ENCODE assay signal across 7 cellular contexts in genomic region chr1:151147685-151148084, GRCh38. TPM values are rescaled to one million over a fixed set of nuclear protein-coding genes. Genes with fewer than 3 reads are reported as not detected.
A peak's percentile ranks its signal among the peaks of the same experiment; 100 is the strongest.
DNase-seq lines count a peak whose midpoint lies in the region; TF ChIP-seq lines count a peak whose summit lies in the region.
"Had no signal": no experiment of that assay in that cellular context is flagged by ENCODE, and none has a peak within 500 bp of the region (broad histone marks: within the 10 kb centered on the region; RNA-seq: fewer than 3 reads in every experiment).

No MANE protein-coding gene starts in this region.

- H3K9me2 ChIP-seq in DOHH2 (replicated peaks; ENCODE audit: control insufficient read depth, low read length) (no peaks in the 10 kb centered on the region), neural cell (ENCODE audit: insufficient read depth, low read length) (no peaks in the 10 kb centered on the region)

- peaks cover 45% of the 10 kb centered on the region for H3K4me1 ChIP-seq in DOHH2 (ENCODE audit: control insufficient read depth, low read length)

- 0 out of 2 replicates have a peak, but pooled peaks cover 2% of the 10 kb centered on the region for H3F3A ChIP-seq in DOHH2 (ENCODE audit: control insufficient read depth, insufficient read depth)
- no peaks in the 10 kb centered on the region for H3F3A ChIP-seq in neural cell (ENCODE audit: insufficient read depth, low read length, poor library complexity, severe bottlenecking)

- DNase-seq in activated T-helper 2 cell treated with anti-CD3 and anti-CD28 coated beads, Interferon-gamma antibody, Interleukin-2, Interleukin-4, amounts not matched to agents 10 μg/mL and 5 μg/mL and 100 μg/mL, durations not matched to agents 14 hours and 24 hours and 36 hours (ENCODE audit: low spot score) = no peak
- no peak for DNase-seq in cerebellum (ENCODE audit: low spot score)
- no peak for DNase-seq in HCEC 1CT
- DNase-seq in coronary artery (ENCODE audit: low spot score) = no peak

- no peak overlapping the region for H3K27ac ChIP-seq in DOHH2 (ENCODE audit: low read depth, low read length)
- H3K27ac ChIP-seq in neural cell (ENCODE audit: low read length) = peak overlapping the region; percentile 87
- H3K27ac ChIP-seq in coronary artery = peak overlapping the region in 1 of 2 donors; percentile 80

- H3K9me3 ChIP-seq in DOHH2 (ENCODE audit: control insufficient read depth, insufficient read depth, low read length) = no peaks in the 10 kb centered on the region
- H3K9me3 ChIP-seq in neural cell (ENCODE audit: low read length) = no peaks in the 10 kb centered on the region
- H3K9me3 ChIP-seq: ovary had no signal

- no peaks in the 10 kb centered on the region for H3K27me3 ChIP-seq in DOHH2 (ENCODE audit: control insufficient read depth, low read length)
- H3K27me3 ChIP-seq in neural cell (ENCODE audit: insufficient read depth, low read depth, low read length) = no peaks in the 10 kb centered on the region
- H3K27me3 ChIP-seq: ovary had no signal

- H3K27ac Mint-ChIP-seq in activated T-helper 2 cell treated with anti-CD3 and anti-CD28 coated beads, Interferon-gamma antibody, Interleukin-2, Interleukin-4, amounts not matched to agents 10 μg/mL and 5 μg/mL and 100 μg/mL, durations not matched to agents 14 hours and 24 hours and 36 hours = no peak overlapping the region

- H3K79me2 ChIP-seq in DOHH2 (ENCODE audit: control insufficient read depth, low read length) (no peaks in the 10 kb centered on the region), neural cell (replicated peaks; ENCODE audit: insufficient read depth, low read length) (peaks cover 38% of the 10 kb centered on the region)

- no peak for TF ChIP-seq EP300 in neural cell (conservative IDR thresholded peaks at IDR 0.05; ENCODE audit: poor library complexity, severe bottlenecking)

- H4K20me1 ChIP-seq in DOHH2 (ENCODE audit: control insufficient read depth, insufficient read depth, low read depth, low read length) (no peaks in the 10 kb centered on the region), neural cell (ENCODE audit: insufficient read depth) (peaks cover 7% of the 10 kb centered on the region)

- intact Hi-C loops in activated T-helper 2 cell treated with anti-CD3 and anti-CD28 coated beads, Interferon-gamma antibody, Interleukin-2, Interleukin-4, amounts not matched to agents 10 μg/mL and 5 μg/mL and 100 μg/mL, durations not matched to agents 14 hours and 24 hours and 36 hours (cut with micrococcal nuclease) = loop anchor here (1.0 kb wide), 1 partner anchor 9 kb away; the partner anchor contains the start of gene TNFAIP8L2

- no peaks in the 10 kb centered on the region for H3K36me3 Mint-ChIP-seq in activated T-helper 2 cell treated with anti-CD3 and anti-CD28 coated beads, Interferon-gamma antibody, Interleukin-2, Interleukin-4, amounts not matched to agents 10 μg/mL and 5 μg/mL and 100 μg/mL, durations not matched to agents 14 hours and 24 hours and 36 hours (ENCODE audit: low read depth)

- H3K4me3 ChIP-seq in DOHH2 (ENCODE audit: low read length) (no peak overlapping the region), neural cell (ENCODE audit: low read length) (peak overlapping the region; percentile 100), coronary artery (no peak overlapping the region)

- TF ChIP-seq RAD21 in neural cell (conservative IDR thresholded peaks at IDR 0.05) = no peak

- no peak for TF ChIP-seq CTCF in DOHH2 (IDR thresholded peaks at IDR 0.05; ENCODE audit: low read depth, low read length, poor library complexity, severe bottlenecking)
- no peak for TF ChIP-seq CTCF in neural cell (IDR thresholded peaks at IDR 0.05; ENCODE audit: poor library complexity, severe bottlenecking)
- no peak for TF ChIP-seq CTCF in coronary artery (IDR thresholded peaks at IDR 0.05)

- no peak overlapping the region for H2AFZ ChIP-seq in neural cell (ENCODE audit: low read depth, low read length)

- no peaks in the 10 kb centered on the region for H3K9me3 Mint-ChIP-seq in activated T-helper 2 cell treated with anti-CD3 and anti-CD28 coated beads, Interferon-gamma antibody, Interleukin-2, Interleukin-4, amounts not matched to agents 10 μg/mL and 5 μg/mL and 100 μg/mL, durations not matched to agents 14 hours and 24 hours and 36 hours

- peak overlapping the region; percentile 98 for H3K9ac ChIP-seq in neural cell (ENCODE audit: low read length)

- H3K4me2 ChIP-seq in DOHH2 (ENCODE audit: low read length) (peak overlapping the region; percentile 91; the same call in 1 of the 2 replicates), neural cell (ENCODE audit: low read length) (peak overlapping the region; percentile 92)

- H3K4me3 Mint-ChIP-seq in activated T-helper 2 cell treated with anti-CD3 and anti-CD28 coated beads, Interferon-gamma antibody, Interleukin-2, Interleukin-4, amounts not matched to agents 10 μg/mL and 5 μg/mL and 100 μg/mL, durations not matched to agents 14 hours and 24 hours and 36 hours (ENCODE audit: low read depth) = peak overlapping the region; percentile 88

- H3K4me1 Mint-ChIP-seq in activated T-helper 2 cell treated with anti-CD3 and anti-CD28 coated beads, Interferon-gamma antibody, Interleukin-2, Interleukin-4, amounts not matched to agents 10 μg/mL and 5 μg/mL and 100 μg/mL, durations not matched to agents 14 hours and 24 hours and 36 hours (ENCODE audit: low read depth) = peaks cover 10% of the 10 kb centered on the region

- peaks cover 16% of the 10 kb centered on the region for H3K27me3 Mint-ChIP-seq in activated T-helper 2 cell treated with anti-CD3 and anti-CD28 coated beads, Interferon-gamma antibody, Interleukin-2, Interleukin-4, amounts not matched to agents 10 μg/mL and 5 μg/mL and 100 μg/mL, durations not matched to agents 14 hours and 24 hours and 36 hours (ENCODE audit: low read depth)

- H3K36me3 ChIP-seq in DOHH2 (ENCODE audit: control insufficient read depth, low read length) (no peaks in the 10 kb centered on the region), neural cell (ENCODE audit: insufficient read depth, low read length) (no peaks in the 10 kb centered on the region)
- H3K36me3 ChIP-seq: ovary had no signal

TF ChIP-seq in neural cell, 6 proteins besides CTCF, POLR2A, EP300 and RAD21:
- TF ChIP-seq MXI1 (conservative IDR thresholded peaks at IDR 0.05; ENCODE audit: poor library complexity, severe bottlenecking) = no peak
- no peak for TF ChIP-seq SMC3 (conservative IDR thresholded peaks at IDR 0.05; ENCODE audit: poor library complexity)
- TF ChIP-seq EZH2 (IDR thresholded peaks at IDR 0.05; ENCODE audit: borderline replicate concordance, insufficient read depth, low read length, poor library complexity, severe bottlenecking) = no peak
- TF ChIP-seq POLR2AphosphoS5 (IDR thresholded peaks at IDR 0.05) = no peak
- no peak for TF ChIP-seq REST (IDR thresholded peaks at IDR 0.05; ENCODE audit: borderline replicate concordance)
- no peak for TF ChIP-seq TAF1 (IDR thresholded peaks at IDR 0.05; ENCODE audit: low read depth)

RNA-seq across cellular contexts. Expression of gene SEMA6C, which starts 1.3 kb away (rescaled TPM):
- 1.7 and 2.0 TPM in 2 replicates for total RNA-seq in activated T-helper 2 cell treated with anti-CD3 and anti-CD28 coated beads, Interferon-gamma antibody, Interleukin-2, Interleukin-4, amounts not matched to agents 10 μg/mL and 5 μg/mL and 100 μg/mL, durations not matched to agents 14 hours and 24 hours and 36 hours
- polyA plus RNA-seq in neural cell = 32.5 and 39.3 TPM in 2 replicates
- 38.7 and 40.2 TPM in 2 replicates for polyA minus RNA-seq in neural cell
- 21.4 TPM for total RNA-seq in cerebellum

RNA-seq across cellular contexts. Expression of gene TNFAIP8L2, which starts 8.8 kb away (rescaled TPM):
- total RNA-seq in activated T-helper 2 cell treated with anti-CD3 and anti-CD28 coated beads, Interferon-gamma antibody, Interleukin-2, Interleukin-4, amounts not matched to agents 10 μg/mL and 5 μg/mL and 100 μg/mL, durations not matched to agents 14 hours and 24 hours and 36 hours = 24.3 and 28.7 TPM in 2 replicates
- not detected in 2 replicates for polyA plus RNA-seq in neural cell
- not detected in 2 replicates for polyA minus RNA-seq in neural cell
- total RNA-seq in cerebellum = 1.6 TPM

RNA-seq across cellular contexts. Expression of gene LYSMD1, which starts 18.0 kb away (rescaled TPM):
- 3.6 and 4.9 TPM in 2 replicates for total RNA-seq in activated T-helper 2 cell treated with anti-CD3 and anti-CD28 coated beads, Interferon-gamma antibody, Interleukin-2, Interleukin-4, amounts not matched to agents 10 μg/mL and 5 μg/mL and 100 μg/mL, durations not matched to agents 14 hours and 24 hours and 36 hours
- 13.3 and 16.0 TPM in 2 replicates for polyA plus RNA-seq in neural cell
- 33.6 and 34.4 TPM in 2 replicates for polyA minus RNA-seq in neural cell
- 10.6 TPM for total RNA-seq in cerebellum

RNA-seq across cellular contexts. Expression of gene SCNM1, which starts 18.3 kb away (rescaled TPM):
- 82.4 and 89.1 TPM in 2 replicates for total RNA-seq in activated T-helper 2 cell treated with anti-CD3 and anti-CD28 coated beads, Interferon-gamma antibody, Interleukin-2, Interleukin-4, amounts not matched to agents 10 μg/mL and 5 μg/mL and 100 μg/mL, durations not matched to agents 14 hours and 24 hours and 36 hours
- 91.1 and 106 TPM in 2 replicates for polyA plus RNA-seq in neural cell
- polyA minus RNA-seq in neural cell = 26.3 and 27.7 TPM in 2 replicates
- 16.7 TPM for total RNA-seq in cerebellum

RNA-seq across cellular contexts. Expression of gene TMOD4, which starts 28.1 kb away (rescaled TPM):
- total RNA-seq in activated T-helper 2 cell treated with anti-CD3 and anti-CD28 coated beads, Interferon-gamma antibody, Interleukin-2, Interleukin-4, amounts not matched to agents 10 μg/mL and 5 μg/mL and 100 μg/mL, durations not matched to agents 14 hours and 24 hours and 36 hours = 1.0 TPM in 1 of 2 replicates, not detected in the other
- polyA plus RNA-seq in neural cell = not detected in 2 replicates
- not detected in 2 replicates for polyA minus RNA-seq in neural cell
- not detected for total RNA-seq in cerebellum
